Comparison of ENCODE assay signal across 8 cellular contexts in the genomic region with DNA sequence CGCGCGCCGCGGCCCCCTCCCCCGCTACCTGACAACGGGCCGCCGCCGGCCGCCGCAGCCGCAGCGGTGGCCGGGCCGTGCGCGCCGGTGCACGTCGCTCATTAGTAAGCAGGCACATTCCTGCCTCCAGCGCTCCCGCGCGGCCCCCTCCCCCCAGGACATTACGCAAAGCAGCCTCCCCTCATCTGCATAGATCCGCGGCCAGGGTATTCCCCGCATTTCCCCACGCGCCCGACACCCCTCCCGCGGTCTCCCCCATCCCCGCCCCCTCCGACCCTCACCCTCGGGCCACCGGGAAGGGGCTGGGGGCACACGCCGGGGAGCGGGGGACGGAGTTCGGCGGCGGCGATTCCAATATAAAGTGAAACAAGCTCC. TPM values are rescaled to one million over a fixed set of nuclear protein-coding genes. Genes with fewer than 3 reads are reported as not detected.
DNase-seq lines count a peak whose midpoint lies in the region; ATAC-seq and TF ChIP-seq lines count a peak whose summit lies in the region.

A gene with protein sequence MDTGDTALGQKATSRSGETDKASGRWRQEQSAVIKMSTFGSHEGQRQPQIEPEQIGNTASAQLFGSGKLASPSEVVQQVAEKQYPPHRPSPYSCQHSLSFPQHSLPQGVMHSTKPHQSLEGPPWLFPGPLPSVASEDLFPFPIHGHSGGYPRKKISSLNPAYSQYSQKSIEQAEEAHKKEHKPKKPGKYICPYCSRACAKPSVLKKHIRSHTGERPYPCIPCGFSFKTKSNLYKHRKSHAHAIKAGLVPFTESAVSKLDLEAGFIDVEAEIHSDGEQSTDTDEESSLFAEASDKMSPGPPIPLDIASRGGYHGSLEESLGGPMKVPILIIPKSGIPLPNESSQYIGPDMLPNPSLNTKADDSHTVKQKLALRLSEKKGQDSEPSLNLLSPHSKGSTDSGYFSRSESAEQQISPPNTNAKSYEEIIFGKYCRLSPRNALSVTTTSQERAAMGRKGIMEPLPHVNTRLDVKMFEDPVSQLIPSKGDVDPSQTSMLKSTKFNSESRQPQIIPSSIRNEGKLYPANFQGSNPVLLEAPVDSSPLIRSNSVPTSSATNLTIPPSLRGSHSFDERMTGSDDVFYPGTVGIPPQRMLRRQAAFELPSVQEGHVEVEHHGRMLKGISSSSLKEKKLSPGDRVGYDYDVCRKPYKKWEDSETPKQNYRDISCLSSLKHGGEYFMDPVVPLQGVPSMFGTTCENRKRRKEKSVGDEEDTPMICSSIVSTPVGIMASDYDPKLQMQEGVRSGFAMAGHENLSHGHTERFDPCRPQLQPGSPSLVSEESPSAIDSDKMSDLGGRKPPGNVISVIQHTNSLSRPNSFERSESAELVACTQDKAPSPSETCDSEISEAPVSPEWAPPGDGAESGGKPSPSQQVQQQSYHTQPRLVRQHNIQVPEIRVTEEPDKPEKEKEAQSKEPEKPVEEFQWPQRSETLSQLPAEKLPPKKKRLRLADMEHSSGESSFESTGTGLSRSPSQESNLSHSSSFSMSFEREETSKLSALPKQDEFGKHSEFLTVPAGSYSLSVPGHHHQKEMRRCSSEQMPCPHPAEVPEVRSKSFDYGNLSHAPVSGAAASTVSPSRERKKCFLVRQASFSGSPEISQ (N-terminal part only) (minus strand): TSS at position 106 of the 375 bp plus-strand sequence. CDS start 170,438 bp downstream, outside the sequence.

- H3K4me3 ChIP-seq in OCI-LY7 (ENCODE audit: low read depth, low read length, poor library complexity, severe bottlenecking): peak within 1 kb of the TSS; percentile 94
- H3K4me3 ChIP-seq in esophagus (ENCODE audit: low read depth in 1 of 2, low read length in 2 of 2): peak within 1 kb of the TSS; percentile 83 to 99
- H3K4me3 ChIP-seq in muscle layer of duodenum (ENCODE audit: low read depth in 1 of 2, low read length in 2 of 2): peak within 1 kb of the TSS; percentile 82 to 94

- H3K4me1 ChIP-seq in OCI-LY7 (ENCODE audit: insufficient read depth, low read length, poor library complexity, severe bottlenecking) (peaks cover 42% of the 10 kb centered on the region), esophagus (ENCODE audit: control insufficient read depth in 2 of 2, insufficient read depth in 2 of 2, low read length in 1 of 2) (no peaks in the 10 kb centered on the region), muscle layer of duodenum (ENCODE audit: control insufficient read depth in 1 of 2, insufficient read depth in 2 of 2, low read length in 2 of 2) (peaks cover 18% of the 10 kb centered on the region in 2 donors)

- H3K4me2 ChIP-seq in OCI-LY7 (ENCODE audit: low read length): peak within 1 kb of the TSS; percentile 97

- H3K9me2 ChIP-seq in OCI-LY7 (ENCODE audit: insufficient read depth, low read length): no peaks in the 10 kb centered on the region

- H3K79me2 ChIP-seq in OCI-LY7 (ENCODE audit: insufficient read depth, low read depth, low read length): peaks cover 42% of the 10 kb centered on the region

- peak; percentile 29 for ATAC-seq in HG03097 (IDR thresholded peaks at IDR 0.05; ENCODE audit: low FRiP score, unreplicated experiment)

- H3K9me3 ChIP-seq in OCI-LY7 (ENCODE audit: low read length): no peaks in the 10 kb centered on the region
- no peaks in the 10 kb centered on the region for H3K9me3 ChIP-seq in esophagus (ENCODE audit: control insufficient read depth in 2 of 2, insufficient read depth in 1 of 2, low read depth in 1 of 2, low read length in 1 of 2)
- H3K9me3 ChIP-seq in muscle layer of duodenum (ENCODE audit: control insufficient read depth in 1 of 2, low read length in 2 of 2): no peaks in the 10 kb centered on the region

- intact Hi-C loops in OCI-LY7 (cut with micrococcal nuclease; ENCODE audit: unreplicated experiment): loop anchor here (2.0 to 10.0 kb wide), 4 partner anchors 88 to 900 kb away; a partner anchor contains a TSS

- TF ChIP-seq CTCF in OCI-LY7 (conservative IDR thresholded peaks at IDR 0.05; ENCODE audit: low read length): no peak

- DNase-seq in NCI-H1694 (lab: John Stamatoyannopoulos, UW) (peak; percentile 8), NCI-H1694 treated with DMSO at 0.1 percent for 48 hours (lab: John Stamatoyannopoulos, UW) (no peak), OCI-LY7 (ENCODE audit: low spot score) (peak; percentile 82)
- peak; percentile 89 for DNase-seq in activated T-cell treated with anti-CD3 and anti-CD28 coated beads, Interleukin-2, amount 50 U/mL, for 1 hour
- DNase-seq in stimulated activated CD8-positive, alpha-beta memory T cell treated with anti-CD3 and anti-CD28 coated beads, Interleukin-7, amount 100 ng/mL, for 48 hours (ENCODE audit: extremely low read depth in 1 of 2, low read depth in 1 of 2): peak; percentile 79 to 82

- BruUV-seq in OCI-LY7 (replicated peaks; lab: Mats Ljungman, UMichigan): no TSS peak

- H3K27me3 ChIP-seq in esophagus (ENCODE audit: control insufficient read depth in 1 of 2, insufficient read depth in 2 of 2, low read length in 2 of 2) (no peaks in the 10 kb centered on the region), muscle layer of duodenum (ENCODE audit: low read depth, low read length) (no peaks in the 10 kb centered on the region)

- CTCF ChIA-PET in OCI-LY7 (lab: Charles Lee; ENCODE audit: unreplicated experiment): no interaction called here

- WGBS in esophagus, 2 donors: 1% methylated on average over 33 to 46 of the region's 46 CpGs

- H3K27ac ChIP-seq in OCI-LY7 (ENCODE audit: low read depth, low read length, poor library complexity, severe bottlenecking) (peak within 1 kb of the TSS; percentile 95), esophagus (ENCODE audit: low read depth in 2 of 2, low read length in 1 of 2) (peak within 1 kb of the TSS; percentile 99), muscle layer of duodenum (ENCODE audit: low read length) (peak within 1 kb of the TSS; percentile 94)

- no peaks in the 10 kb centered on the region for H4K20me1 ChIP-seq in OCI-LY7 (ENCODE audit: insufficient read depth, low read length)

- POLR2A ChIA-PET in OCI-LY7 (lab: Charles Lee): interaction anchor here (1.0 kb wide), 1 partner anchor 92 kb away, joined by 4 read pairs; no protein-coding TSS in a partner anchor

- H2AFZ ChIP-seq in OCI-LY7 (ENCODE audit: low read length): peak within 1 kb of the TSS; percentile 89

- H3K36me3 ChIP-seq in OCI-LY7 (ENCODE audit: insufficient read depth, low read length) (no peaks in the 10 kb centered on the region), esophagus (ENCODE audit: control insufficient read depth in 2 of 2, insufficient read depth in 2 of 2, low read length in 1 of 2) (no peaks in the 10 kb centered on the region), muscle layer of duodenum (ENCODE audit: control insufficient read depth in 1 of 2, insufficient read depth in 2 of 2, low read length in 2 of 2) (peaks cover 0 to 8% of the 10 kb centered on the region in 2 donors)

RNA-seq across cellular contexts. Expression of the gene that starts here (rescaled TPM):
- total RNA-seq in OCI-LY7 (2014; rRNA removed; shearing (Covaris generic)): 16.9 and 24.6 TPM in 2 replicates
- 18.8 and 21.9 TPM in 2 replicates for total RNA-seq in OCI-LY7 (2022)
- polyA plus RNA-seq in esophagus: 1 to 10 TPM; 3.0 to 4.8 TPM
